In the genomic region with DNA sequence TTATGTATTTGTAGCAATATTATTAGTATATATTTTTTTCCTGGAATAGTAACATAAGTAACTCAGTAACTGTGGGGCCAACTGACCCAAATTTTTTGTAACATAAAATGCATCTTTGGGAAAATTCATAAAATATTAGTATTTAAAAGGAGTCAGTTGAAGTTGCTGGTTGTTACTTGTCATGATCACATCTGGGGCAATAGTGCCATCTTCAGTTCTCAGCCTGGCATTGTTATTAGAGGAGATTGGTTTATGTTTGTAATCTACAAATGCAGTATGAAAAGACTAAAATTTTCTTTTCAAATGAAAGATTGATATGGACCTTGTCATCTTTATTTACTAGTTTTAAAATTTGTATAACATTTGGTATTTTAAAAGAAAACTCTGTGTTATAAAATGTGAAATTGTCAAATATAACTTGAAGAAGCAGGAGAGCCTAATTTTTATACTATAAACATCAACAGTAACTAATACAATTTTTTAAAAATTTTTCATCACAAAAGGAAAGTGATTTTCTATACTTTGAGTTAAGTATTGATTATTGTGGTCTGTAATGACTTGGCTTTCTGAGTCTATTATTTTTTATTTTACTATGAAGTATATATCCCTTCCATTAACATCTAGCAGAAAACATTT, we compare ENCODE assay signal across 9 cellular contexts. TPM values are rescaled to one million over a fixed set of nuclear protein-coding genes. Genes with fewer than 3 reads are reported as not detected.
DNase-seq lines count a peak whose midpoint lies in the region; ATAC-seq and TF ChIP-seq lines count a peak whose summit lies in the region.
"Had no signal": no experiment of that assay in that cellular context is flagged by ENCODE, and none has a peak within 500 bp of the region (broad histone marks: within the 10 kb centered on the region; RNA-seq: fewer than 3 reads in every experiment).

No MANE protein-coding gene starts in this region.

- ATAC-seq in activated CD8-positive, alpha-beta T cell treated with anti-CD3 and anti-CD28 coated beads for 36 hours, result no peak
- ATAC-seq in activated CD8-positive, alpha-beta T cell treated with anti-CD3 and anti-CD28 coated beads, Interleukin-2, amount 10 ng/mL, durations not matched to agents 7 days and 5 days, result no peak
- ATAC-seq in HG03175 (IDR thresholded peaks at IDR 0.05; ENCODE audit: unreplicated experiment) (peak; percentile 52), HG03139 (IDR thresholded peaks at IDR 0.05; ENCODE audit: unreplicated experiment) (no peak)

- TF ChIP-seq CTCF in activated CD8-positive, alpha-beta T cell treated with anti-CD3 and anti-CD28 coated beads for 36 hours (IDR thresholded peaks at IDR 0.05), result peak; percentile 24
- peak in 53 of 56 donors; percentile 21 to 75 (median 50) for TF ChIP-seq CTCF in dorsolateral prefrontal cortex (IDR thresholded peaks at IDR 0.05 in 54 of 56, conservative IDR thresholded peaks at IDR 0.05 in 2 of 56; ENCODE audit: low read depth in 1 of 56, partially characterized antibody in 56 of 56)
- TF ChIP-seq CTCF in osteocyte (IDR thresholded peaks at IDR 0.05), result peak; percentile 78

- H3K27ac Mint-ChIP-seq in activated CD8-positive, alpha-beta T cell treated with anti-CD3 and anti-CD28 coated beads for 36 hours, result no peak overlapping the region
- no peak overlapping the region for H3K27ac Mint-ChIP-seq in activated CD8-positive, alpha-beta T cell treated with anti-CD3 and anti-CD28 coated beads, Interleukin-2, amount 10 ng/mL, durations not matched to agents 7 days and 5 days
- no peak overlapping the region for H3K27ac Mint-ChIP-seq in osteocyte (ENCODE audit: unreplicated experiment)

- no peaks in the 10 kb centered on the region for H3K27me3 Mint-ChIP-seq in activated CD8-positive, alpha-beta T cell treated with anti-CD3 and anti-CD28 coated beads for 36 hours
- H3K27me3 Mint-ChIP-seq in activated CD8-positive, alpha-beta T cell treated with anti-CD3 and anti-CD28 coated beads, Interleukin-2, amount 10 ng/mL, durations not matched to agents 7 days and 5 days (ENCODE audit: low read depth), result no peaks in the 10 kb centered on the region
- no peaks in the 10 kb centered on the region for H3K27me3 Mint-ChIP-seq in osteocyte (ENCODE audit: unreplicated experiment)
- H3K27me3 Mint-ChIP-seq: central memory CD8-positive, alpha-beta T cell had no signal

- H3K4me1 Mint-ChIP-seq in activated CD8-positive, alpha-beta T cell treated with anti-CD3 and anti-CD28 coated beads for 36 hours (ENCODE audit: low read depth), result no peaks in the 10 kb centered on the region
- no peaks in the 10 kb centered on the region for H3K4me1 Mint-ChIP-seq in activated CD8-positive, alpha-beta T cell treated with anti-CD3 and anti-CD28 coated beads, Interleukin-2, amount 10 ng/mL, durations not matched to agents 7 days and 5 days (ENCODE audit: low read depth)
- H3K4me1 Mint-ChIP-seq in osteocyte (ENCODE audit: unreplicated experiment), result no peaks in the 10 kb centered on the region
- H3K4me1 Mint-ChIP-seq: central memory CD8-positive, alpha-beta T cell had no signal

- no peaks in the 10 kb centered on the region for H3K36me3 Mint-ChIP-seq in activated CD8-positive, alpha-beta T cell treated with anti-CD3 and anti-CD28 coated beads for 36 hours (ENCODE audit: low read depth)
- no peaks in the 10 kb centered on the region for H3K36me3 Mint-ChIP-seq in activated CD8-positive, alpha-beta T cell treated with anti-CD3 and anti-CD28 coated beads, Interleukin-2, amount 10 ng/mL, durations not matched to agents 7 days and 5 days (ENCODE audit: low read depth)
- H3K36me3 Mint-ChIP-seq in osteocyte (ENCODE audit: unreplicated experiment), result no peaks in the 10 kb centered on the region

- no peak overlapping the region for H3K27ac ChIP-seq in dorsolateral prefrontal cortex

- POLR2A ChIA-PET in activated CD8-positive, alpha-beta T cell treated with anti-CD3 and anti-CD28 coated beads for 36 hours (lab: Charles Lee), result no interaction called here
- POLR2A ChIA-PET in activated CD8-positive, alpha-beta T cell treated with anti-CD3 and anti-CD28 coated beads, Interleukin-2, amount 10 ng/mL, durations not matched to agents 7 days and 5 days (lab: Charles Lee), result no interaction called here

- H3K4me3 ChIP-seq in dorsolateral prefrontal cortex, result no peak overlapping the region

- no peak overlapping the region for H3K4me3 Mint-ChIP-seq in activated CD8-positive, alpha-beta T cell treated with anti-CD3 and anti-CD28 coated beads for 36 hours
- H3K4me3 Mint-ChIP-seq in activated CD8-positive, alpha-beta T cell treated with anti-CD3 and anti-CD28 coated beads, Interleukin-2, amount 10 ng/mL, durations not matched to agents 7 days and 5 days, result no peak overlapping the region
- H3K4me3 Mint-ChIP-seq in osteocyte (ENCODE audit: unreplicated experiment), result no peak overlapping the region
- H3K4me3 Mint-ChIP-seq: central memory CD8-positive, alpha-beta T cell had no signal

- H3K27me3 ChIP-seq in dorsolateral prefrontal cortex, result no peaks in the 10 kb centered on the region

- peak; percentile 6 for DNase-seq in activated CD8-positive, alpha-beta T cell treated with anti-CD3 and anti-CD28 coated beads for 36 hours
- DNase-seq in activated CD8-positive, alpha-beta T cell treated with anti-CD3 and anti-CD28 coated beads, Interleukin-2, amount 10 ng/mL, durations not matched to agents 7 days and 5 days, result no peak
- peak; percentile 24 for DNase-seq in NCI-H774 (lab: John Stamatoyannopoulos, UW)
- DNase-seq in dorsolateral prefrontal cortex, result no peak
- no peak for DNase-seq in osteocyte (ENCODE audit: extremely low spot score, unreplicated experiment)
- no peak for DNase-seq in activated CD4-positive, CD25-positive, alpha-beta regulatory T cell (lab: John Stamatoyannopoulos, UW)

- CTCF ChIA-PET in activated CD8-positive, alpha-beta T cell treated with anti-CD3 and anti-CD28 coated beads for 36 hours (lab: Charles Lee), result interaction anchor here (0.8 to 4.3 kb wide), 6 partner anchors 8 to 1000 kb away, joined by 3 to 29 read pairs (median 3); no protein-coding TSS in a partner anchor
- CTCF ChIA-PET in activated CD8-positive, alpha-beta T cell treated with anti-CD3 and anti-CD28 coated beads, Interleukin-2, amount 10 ng/mL, durations not matched to agents 7 days and 5 days (lab: Charles Lee), result interaction anchor here (0.6 to 1.7 kb wide), 3 partner anchors 11 to 926 kb away, joined by 3 read pairs; no protein-coding TSS in a partner anchor

- intact Hi-C loops in activated CD8-positive, alpha-beta T cell treated with anti-CD3 and anti-CD28 coated beads for 36 hours (cut with micrococcal nuclease), result no loop called here
- intact Hi-C loops in dorsolateral prefrontal cortex (cut with DNase I), result loop anchor here (5.0 to 10.0 kb wide), 2 partner anchors 917 to 925 kb away; no protein-coding TSS in a partner anchor

- no peaks in the 10 kb centered on the region for H3K9me3 Mint-ChIP-seq in activated CD8-positive, alpha-beta T cell treated with anti-CD3 and anti-CD28 coated beads for 36 hours
- H3K9me3 Mint-ChIP-seq in activated CD8-positive, alpha-beta T cell treated with anti-CD3 and anti-CD28 coated beads, Interleukin-2, amount 10 ng/mL, durations not matched to agents 7 days and 5 days (ENCODE audit: insufficient read depth), result no peaks in the 10 kb centered on the region
- H3K9me3 Mint-ChIP-seq in osteocyte (ENCODE audit: unreplicated experiment), result no peaks in the 10 kb centered on the region
- H3K9me3 Mint-ChIP-seq: central memory CD8-positive, alpha-beta T cell had no signal

RNA-seq across cellular contexts. Expression of a gene that starts 38.8 kb away (rescaled TPM):
- 1 to 10 TPM; 1.4 to 1.9 TPM for total RNA-seq in activated CD8-positive, alpha-beta T cell treated with anti-CD3 and anti-CD28 coated beads for 36 hours
- under 1 TPM; 0.39 to 0.53 TPM for total RNA-seq in activated CD8-positive, alpha-beta T cell treated with anti-CD3 and anti-CD28 coated beads, Interleukin-2, amount 10 ng/mL, durations not matched to agents 7 days and 5 days
- total RNA-seq in dorsolateral prefrontal cortex (10 to 100 TPM in 116 of 120 experiments, 1 to 10 TPM in 4; 7.3 to 35.8 (median 16.8) TPM), osteocyte (10.6 and 11.8 TPM in 2 replicates)

Comparison
In these comparisons a context has a peak if more than half of its experiments do, and no peak if none do; other contexts are left out.
1. DNase-seq: peak in activated CD8-positive, alpha-beta T cell treated with anti-CD3 and anti-CD28 coated beads for 36 hours (single experiment) and NCI-H774 (single experiment); none in activated CD8-positive, alpha-beta T cell treated with anti-CD3 and anti-CD28 coated beads, Interleukin-2, amount 10 ng/mL, durations not matched to agents 7 days and 5 days (single experiment), dorsolateral prefrontal cortex (0 of 10), osteocyte (single experiment) and activated CD4-positive, CD25-positive, alpha-beta regulatory T cell (0 of 4).
2. CTCF ChIP-seq: peak in every context shown above with its lines; median percentile 78 in osteocyte; 50 in dorsolateral prefrontal cortex; 24 in activated CD8-positive, alpha-beta T cell treated with anti-CD3 and anti-CD28 coated beads for 36 hours.